ENCODE assay signal across 16 cellular contexts in the genomic region with DNA sequence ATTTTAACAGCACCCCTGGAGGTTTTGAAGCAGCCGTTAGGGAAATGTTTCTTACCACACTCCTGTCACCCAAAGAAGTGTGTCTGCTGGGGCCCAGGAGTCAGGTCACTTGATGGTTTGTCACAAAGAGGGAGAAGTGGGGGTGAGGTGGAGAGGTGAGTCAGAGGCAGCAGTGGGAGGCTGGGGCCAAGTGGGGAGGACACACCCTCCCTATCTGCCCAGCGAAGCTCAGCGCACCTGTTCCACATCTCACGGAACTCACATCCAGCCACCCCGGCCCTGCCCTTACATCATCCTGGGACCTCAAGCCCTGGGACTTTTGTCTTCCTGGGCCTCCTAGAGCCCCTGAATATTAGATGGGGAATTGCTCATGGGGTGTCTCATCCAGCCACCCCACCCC.
"Had no signal": no experiment of that assay in that cellular context is flagged by ENCODE, and none has a peak within 500 bp of the region (broad histone marks: within the 10 kb centered on the region; RNA-seq: fewer than 3 reads in every experiment).

No MANE protein-coding gene starts in this region.

- FAIRE-seq: endothelial cell of umbilical vein, TTC549 had no signal

- H3K36me3 ChIP-seq: cardiac muscle cell, esophagus squamous epithelium, prostate gland, tibial nerve had no signal

- H3K27ac ChIP-seq: cardiac muscle cell, esophagus squamous epithelium, prostate gland, skin epidermis, tibial nerve had no signal

- DNase-seq: activated CD4-positive, alpha-beta T cell treated with anti-CD3 and anti-CD28 coated beads, Interleukin-2, amount 50 U/mL, for 4 hours; activated naive CD8-positive, alpha-beta T cell treated with anti-CD3 and anti-CD28 coated beads for 36 hours; amniotic stem cell; dermis blood vessel endothelial cell; effector memory CD4-positive, alpha-beta T cell; esophagus squamous epithelium; immature natural killer cell; naive B cell; stimulated activated CD4-positive, alpha-beta T cell treated with anti-CD3 and anti-CD28 coated beads, Interleukin-15, amount 100 ng/mL, for 24 hours; stimulated activated CD4-positive, alpha-beta T cell treated with anti-CD3 and anti-CD28 coated beads, Interleukin-2, amount 100 ng/mL, for 48 hours had no signal

- H3K27me3 ChIP-seq: cardiac muscle cell, tibial nerve had no signal

- H3K4me3 ChIP-seq: cardiac muscle cell, esophagus squamous epithelium, prostate gland, skin epidermis, tibial nerve had no signal

- H3K9me3 ChIP-seq: esophagus squamous epithelium, prostate gland, tibial nerve had no signal

- H3K4me1 ChIP-seq: prostate gland had no signal
